In genomic region chr4:1846580-1846979, GRCh38 we compare ENCODE assay signal across 24 cellular contexts. TPM values are rescaled to one million over a fixed set of nuclear protein-coding genes. Genes with fewer than 3 reads are reported as not detected.
"Had no signal": no experiment of that assay in that cellular context is flagged by ENCODE, and none has a peak within 500 bp of the region (broad histone marks: within the 10 kb centered on the region; RNA-seq: fewer than 3 reads in every experiment).

No MANE protein-coding gene starts in this region.

- H3K27ac Mint-ChIP-seq: neural progenitor cell; stimulated activated effector memory CD8-positive, alpha-beta T cell treated with anti-CD3 and anti-CD28 coated beads, Interleukin-12 subunit alpha, Interleukin-12 subunit beta, amount 100 ng/mL, for 72 hours had no signal

- H3K4me3 ChIP-seq: adrenal gland, ascending aorta, lower lobe of right lung, neural progenitor cell, stomach, suprapubic skin, transverse colon had no signal

- H3K9me3 ChIP-seq: adrenal gland, ascending aorta, lower lobe of right lung, stomach, suprapubic skin, transverse colon had no signal

- H2AFZ ChIP-seq: neural progenitor cell had no signal

- H3K4me3 Mint-ChIP-seq: activated naive CD4-positive, alpha-beta T cell treated with anti-CD3 and anti-CD28 coated beads, Interleukin-2, amount 50 U/mL, for 24 hours; naive thymus-derived CD8-positive, alpha-beta T cell; neural progenitor cell; stimulated activated effector memory CD8-positive, alpha-beta T cell treated with anti-CD3 and anti-CD28 coated beads, Interleukin-12 subunit alpha, Interleukin-12 subunit beta, amount 100 ng/mL, for 72 hours had no signal

- FAIRE-seq: small intestine, urothelium cell line had no signal

- ATAC-seq: foreskin keratinocyte; left lobe of liver; lower lobe of right lung; naive thymus-derived CD8-positive, alpha-beta T cell; sciatic nerve; stimulated activated effector memory CD8-positive, alpha-beta T cell treated with anti-CD3 and anti-CD28 coated beads, Interleukin-12 subunit alpha, Interleukin-12 subunit beta, amount 100 ng/mL, for 72 hours had no signal

- H3K27me3 ChIP-seq: adrenal gland, ascending aorta, brain microvascular endothelial cell, foreskin keratinocyte, neural progenitor cell, stomach, suprapubic skin, transverse colon had no signal

- H3K9me3 Mint-ChIP-seq: activated naive CD4-positive, alpha-beta T cell treated with anti-CD3 and anti-CD28 coated beads, Interleukin-2, amount 50 U/mL, for 24 hours; naive thymus-derived CD8-positive, alpha-beta T cell; neural progenitor cell; stimulated activated effector memory CD8-positive, alpha-beta T cell treated with anti-CD3 and anti-CD28 coated beads, Interleukin-12 subunit alpha, Interleukin-12 subunit beta, amount 100 ng/mL, for 72 hours had no signal

- H3K9ac ChIP-seq: neural progenitor cell had no signal

- DNase-seq: activated CD4-positive, CD25-positive, alpha-beta regulatory T cell treated with anti-CD3 and anti-CD28 coated beads, Interleukin-2, amount 50 U/mL, for 72 hours; activated gamma-delta T cell treated with Interleukin-2 at 50 U/mL for 16 hours; activated T-cell treated with anti-CD3 and anti-CD28 coated beads, Interleukin-2, amount 50 U/mL, for 1 hour; adrenal gland; brain microvascular endothelial cell; caudate nucleus; dermis blood vessel endothelial cell; effector CD8-positive, alpha-beta T cell; foreskin keratinocyte; lower lobe of right lung; naive thymus-derived CD8-positive, alpha-beta T cell; small intestine; stimulated activated CD4-positive, alpha-beta T cell treated with anti-CD3 and anti-CD28 coated beads, Interleukin-2, amount 100 ng/mL, for 24 hours; stomach; transverse colon had no signal

- H3K4me1 ChIP-seq: foreskin keratinocyte, neural progenitor cell had no signal

- H3K27me3 Mint-ChIP-seq: activated naive CD4-positive, alpha-beta T cell treated with anti-CD3 and anti-CD28 coated beads, Interleukin-2, amount 50 U/mL, for 24 hours; naive thymus-derived CD8-positive, alpha-beta T cell had no signal

- H3K27ac ChIP-seq: adrenal gland, ascending aorta, brain microvascular endothelial cell, foreskin keratinocyte, lower lobe of right lung, neural progenitor cell, stomach, suprapubic skin, transverse colon, VCaP had no signal

- H3K36me3 ChIP-seq: neural progenitor cell had no signal

- H3K4me2 ChIP-seq: neural progenitor cell had no signal

RNA-seq across cellular contexts. Expression of gene FGFR3, which starts 53.5 kb away (rescaled TPM):
- total RNA-seq: naive thymus-derived CD8-positive, alpha-beta T cell had no signal
